In genomic region chr5:94613583-94613982, GRCh38 we compare ENCODE assay signal across 8 cellular contexts. TPM values are rescaled to one million over a fixed set of nuclear protein-coding genes. Genes with fewer than 3 reads are reported as not detected.
DNase-seq lines count a peak whose midpoint lies in the region; ATAC-seq and TF ChIP-seq lines count a peak whose summit lies in the region.

No MANE protein-coding gene starts in this region.

- no peak for ATAC-seq in GM18505 (IDR thresholded peaks at IDR 0.05; ENCODE audit: unreplicated experiment)
- ATAC-seq in HG03175 (IDR thresholded peaks at IDR 0.05; ENCODE audit: unreplicated experiment), result no peak
- ATAC-seq in Right ventricle myocardium superior (ENCODE audit: poor library complexity), result no peak

- TF ChIP-seq CTCF in BE2C (IDR thresholded peaks at IDR 0.05; ENCODE audit: low read depth, low read length), result peak; percentile 57
- TF ChIP-seq CTCF in GM13977 (IDR thresholded peaks at IDR 0.05; ENCODE audit: extremely low read depth, insufficient read depth, missing control alignments), result peak; percentile 35
- TF ChIP-seq CTCF in OCI-LY7 (conservative IDR thresholded peaks at IDR 0.05; ENCODE audit: low read length), result peak; percentile 70
- peak; percentile 29 for TF ChIP-seq CTCF in fibroblast of pulmonary artery (IDR thresholded peaks at IDR 0.05; ENCODE audit: low read length, missing control alignments)

- no TSS peak for BruUV-seq in OCI-LY7 (replicated peaks; lab: Mats Ljungman, UMichigan)

- H3K9me3 ChIP-seq in BE2C, result no peaks in the 10 kb centered on the region
- H3K9me3 ChIP-seq in OCI-LY7 (ENCODE audit: low read length), result no peaks in the 10 kb centered on the region

- peak; percentile 18 for DNase-seq in BE2C
- DNase-seq in GM13977 (ENCODE audit: low spot score), result no peak
- DNase-seq in OCI-LY7 (ENCODE audit: low spot score), result peak; percentile 44
- DNase-seq in fibroblast of pulmonary artery (ENCODE audit: low read depth), result peak; percentile 30
- DNase-seq in DMS79 treated with DMSO at 0.1 percent for 48 hours (lab: John Stamatoyannopoulos, UW), result no peak
- no peak for DNase-seq in Right ventricle myocardium superior

- no peak overlapping the region for H3K27ac ChIP-seq in OCI-LY7 (ENCODE audit: low read depth, low read length, poor library complexity, severe bottlenecking)

- CTCF ChIA-PET in OCI-LY7 (lab: Charles Lee; ENCODE audit: unreplicated experiment), result no interaction called here

- H3K36me3 ChIP-seq in BE2C (no peaks in the 10 kb centered on the region), OCI-LY7 (ENCODE audit: insufficient read depth, low read length) (no peaks in the 10 kb centered on the region)

- H4K20me1 ChIP-seq in OCI-LY7 (ENCODE audit: insufficient read depth, low read length), result no peaks in the 10 kb centered on the region

- no peak for TF ChIP-seq POLR2A in GM18505 (IDR thresholded peaks at IDR 0.05; ENCODE audit: borderline replicate concordance, extremely low read depth, insufficient read depth, insufficient read length)

- H3K79me2 ChIP-seq in OCI-LY7 (ENCODE audit: insufficient read depth, low read depth, low read length), result peaks cover 6% of the 10 kb centered on the region; the same call in 1 of the 2 replicates

- no peaks in the 10 kb centered on the region for H3K27me3 ChIP-seq in BE2C

- H3K4me3 ChIP-seq in BE2C (ENCODE audit: low read depth, low read length), result no peak overlapping the region
- no peak overlapping the region for H3K4me3 ChIP-seq in OCI-LY7 (ENCODE audit: low read depth, low read length, poor library complexity, severe bottlenecking)
- no peak overlapping the region for H3K4me3 ChIP-seq in fibroblast of pulmonary artery (replicated peaks; ENCODE audit: low read depth, low read length)

- no peak overlapping the region for H3K4me2 ChIP-seq in OCI-LY7 (ENCODE audit: low read length)

- H3K4me1 ChIP-seq in BE2C, result no peaks in the 10 kb centered on the region; the same call in 1 of the 2 replicates
- peaks cover 8% of the 10 kb centered on the region for H3K4me1 ChIP-seq in OCI-LY7 (ENCODE audit: insufficient read depth, low read length, poor library complexity, severe bottlenecking)

- no peaks in the 10 kb centered on the region for H3K9me2 ChIP-seq in OCI-LY7 (ENCODE audit: insufficient read depth, low read length)

- in situ Hi-C loops in GM13977 (cut with MboI; ENCODE audit: low pct_unique_long_range_greater_than_20kb, low sequenced_read_pairs, unreplicated experiment), result no loop called here

- H2AFZ ChIP-seq in OCI-LY7 (ENCODE audit: low read length), result no peak overlapping the region

- POLR2A ChIA-PET in OCI-LY7 (lab: Charles Lee), result no interaction called here

- intact Hi-C loops in OCI-LY7 (cut with micrococcal nuclease; ENCODE audit: unreplicated experiment) (loop anchor here (5.0 kb wide), 1 partner anchor 119 kb away; no protein-coding TSS in a partner anchor), Right ventricle myocardium superior (cut with DNase I) (no loop called here)

RNA-seq across cellular contexts. Expression of gene KIAA0825, which starts 4.8 kb away (rescaled TPM):
- 0.37 TPM for polyA plus RNA-seq in BE2C (2012; ENCODE audit: insufficient read depth, insufficient read length, low read depth)
- 0.28 and 0.32 TPM in 2 replicates for total RNA-seq in OCI-LY7 (2014; rRNA removed; shearing (Covaris generic))
- total RNA-seq in OCI-LY7 (2022) (0.09 and 0.19 TPM in 2 replicates), Right ventricle myocardium superior (1.5 TPM)

RNA-seq across cellular contexts. Expression of gene SLF1, which starts 4.9 kb away (rescaled TPM):
- polyA plus RNA-seq in BE2C (2012; ENCODE audit: insufficient read depth, insufficient read length, low read depth), result 2.3 TPM
- 20.9 and 51.3 TPM in 2 replicates for total RNA-seq in OCI-LY7 (2014; rRNA removed; shearing (Covaris generic))
- total RNA-seq in OCI-LY7 (2022), result 16.0 and 18.8 TPM in 2 replicates
- 9.0 TPM for total RNA-seq in Right ventricle myocardium superior

Comparison
In these comparisons a context has a peak if more than half of its experiments do, and no peak if none do; other contexts are left out.
1. DNase-seq: peak in BE2C (single experiment), OCI-LY7 (single experiment) and fibroblast of pulmonary artery (single experiment); none in GM13977 (single experiment), DMS79 treated with DMSO at 0.1 percent for 48 hours (single experiment) and Right ventricle myocardium superior (single experiment).
2. Peak in every context shown above with its lines, with median percentiles within 50 percentile points of each other: CTCF ChIP-seq.